Comparison of ENCODE assay signal across 19 cellular contexts in the genomic region with DNA sequence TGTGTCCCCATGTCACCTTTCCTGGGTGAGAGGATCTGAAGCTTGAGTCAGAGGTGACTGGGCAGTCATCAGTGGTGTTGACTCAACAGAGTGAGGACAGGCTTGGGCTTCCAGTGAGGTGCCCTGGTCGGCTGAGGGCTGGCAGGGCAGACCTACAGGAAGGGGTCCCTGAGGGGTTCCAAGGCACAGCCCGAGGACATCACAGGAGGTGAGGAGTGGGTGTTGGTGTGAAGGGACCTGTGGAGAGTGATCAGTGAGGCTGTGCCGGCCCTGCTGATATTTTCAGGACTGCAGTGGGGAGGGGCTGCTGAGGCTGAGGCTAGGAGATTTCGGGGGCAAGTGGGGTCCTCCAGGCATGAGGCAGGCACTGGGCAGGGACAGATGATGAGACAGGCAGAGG.
A peak's percentile ranks its signal among the peaks of the same experiment; 100 is the strongest.
DNase-seq lines count a peak whose midpoint lies in the region; ATAC-seq and TF ChIP-seq lines count a peak whose summit lies in the region.
"Had no signal": no experiment of that assay in that cellular context is flagged by ENCODE, and none has a peak within 500 bp of the region (broad histone marks: within the 10 kb centered on the region; RNA-seq: fewer than 3 reads in every experiment).

No MANE protein-coding gene starts in this region.

- no peak for TF ChIP-seq EP300 in sigmoid colon (IDR thresholded peaks at IDR 0.05)

- ATAC-seq in GM19324 (IDR thresholded peaks at IDR 0.05; ENCODE audit: low FRiP score, unreplicated experiment) (no peak), GM21576 (IDR thresholded peaks at IDR 0.05; ENCODE audit: unreplicated experiment) (no peak), T-helper 17 cell (no peak)
- ATAC-seq: HepG2 had no signal

- H3K27me3 ChIP-seq in Peyer's patch (no peaks in the 10 kb centered on the region), sigmoid colon (no peaks in the 10 kb centered on the region)
- H3K27me3 ChIP-seq: BE2C had no signal

- DNase-seq in Peyer's patch (peak in 2 of 3 donors; percentile 22 to 33), islet precursor cell (peak; percentile 22), mesenteric fat pad (ENCODE audit: low spot score) (peak; percentile 83), sigmoid colon (peak; percentile 64), T-helper 17 cell (no peak)
- DNase-seq in stimulated activated CD4-positive, alpha-beta T cell treated with anti-CD3 and anti-CD28 coated beads, Interleukin-4, amount 100 ng/mL, for 24 hours = no peak
- DNase-seq: ACHN; BE2C; C1 segment of cervical spinal cord; CD4-positive, alpha-beta memory T cell; DMS153; DMS79; GDM1; GM23248 had no signal

- no peaks in the 10 kb centered on the region for H3K4me1 Mint-ChIP-seq in T-helper 17 cell
- H3K4me1 Mint-ChIP-seq: CD4-positive, alpha-beta memory T cell; IgD-negative memory B cell had no signal

- H3K27ac Mint-ChIP-seq in T-helper 17 cell = no peak overlapping the region
- H3K27ac Mint-ChIP-seq: CD4-positive, alpha-beta memory T cell; IgD-negative memory B cell had no signal

- whole genome bisulfite sequencing in sigmoid colon, 2 donors = 66 to 82% methylated on average over 4 of the region's 4 CpGs

- intact Hi-C loops in sigmoid colon (cut with DNase I) = no loop called here

- no peaks in the 10 kb centered on the region for H3K27me3 Mint-ChIP-seq in T-helper 17 cell
- H3K27me3 Mint-ChIP-seq: IgD-negative memory B cell had no signal

- H3K27ac ChIP-seq in Peyer's patch (no peak overlapping the region), sigmoid colon (no peak overlapping the region)
- H3K27ac ChIP-seq: GM23248 had no signal

- TF ChIP-seq CTCF in Peyer's patch (IDR thresholded peaks at IDR 0.05) = no peak
- no peak for TF ChIP-seq CTCF in sigmoid colon (IDR thresholded peaks at IDR 0.05)

- H3K4me3 ChIP-seq in Peyer's patch = no peak overlapping the region
- H3K4me3 ChIP-seq in sigmoid colon = no peak overlapping the region
- H3K4me3 ChIP-seq: GM23248, HAP-1 had no signal

- no peak overlapping the region for H3K4me3 Mint-ChIP-seq in T-helper 17 cell
- H3K4me3 Mint-ChIP-seq: CD4-positive, alpha-beta memory T cell had no signal

- TF ChIP-seq POLR2A in Peyer's patch (IDR thresholded peaks at IDR 0.05) (no peak), sigmoid colon (IDR thresholded peaks at IDR 0.05) (no peak)

- peaks cover 0 to 12% (median 0%) of the 10 kb centered on the region in 4 donors for H3K9me3 ChIP-seq in Peyer's patch
- peaks cover 0 to 5% (median 0%) of the 10 kb centered on the region in 4 donors for H3K9me3 ChIP-seq in sigmoid colon
- no peaks in the 10 kb centered on the region for H3K9me3 ChIP-seq in T-helper 17 cell (ENCODE audit: control insufficient read depth, low read length, poor library complexity, severe bottlenecking)
- H3K9me3 ChIP-seq: BE2C, HAP-1 had no signal

- H3K36me3 Mint-ChIP-seq in T-helper 17 cell (ENCODE audit: low read depth) = peaks cover 3% of the 10 kb centered on the region
- H3K36me3 Mint-ChIP-seq: CD4-positive, alpha-beta memory T cell; IgD-negative memory B cell had no signal

- H3K4me1 ChIP-seq in Peyer's patch (no peaks in the 10 kb centered on the region), sigmoid colon (no peaks in the 10 kb centered on the region)
- H3K4me1 ChIP-seq: BE2C, HAP-1 had no signal

- H3K36me3 ChIP-seq in Peyer's patch (no peaks in the 10 kb centered on the region), sigmoid colon (no peaks in the 10 kb centered on the region)
- H3K36me3 ChIP-seq: BE2C, HAP-1 had no signal

Comparison
In these comparisons a context has a peak if more than half of its experiments do, and no peak if none do; other contexts are left out.
1. DNase-seq: peak in Peyer's patch (2 of 3), islet precursor cell (single experiment), mesenteric fat pad (single experiment) and sigmoid colon (single experiment); none in T-helper 17 cell (0 of 3) and stimulated activated CD4-positive, alpha-beta T cell treated with anti-CD3 and anti-CD28 coated beads, Interleukin-4, amount 100 ng/mL, for 24 hours (single experiment).